In the genomic region with DNA sequence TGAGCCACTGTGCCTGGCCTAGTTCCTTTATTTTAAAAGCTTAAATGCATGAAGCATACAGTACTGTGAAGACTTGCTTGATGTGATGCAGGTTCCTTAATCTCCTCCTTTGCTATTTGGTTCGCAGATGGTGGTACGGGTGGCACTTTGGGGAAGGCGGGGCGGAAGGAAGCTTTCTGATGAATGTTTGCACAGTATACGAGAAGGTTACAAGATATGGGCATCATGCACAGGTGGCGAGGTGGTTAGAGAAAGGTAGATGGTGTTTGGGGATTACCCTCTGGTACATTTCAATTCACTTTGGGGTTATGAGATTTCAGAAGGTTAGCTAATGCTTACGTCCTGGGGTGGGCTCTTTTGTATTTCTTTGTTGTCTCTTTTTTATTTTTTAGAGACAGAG, we compare ENCODE assay signal across 15 cellular contexts. TPM values are rescaled to one million over a fixed set of nuclear protein-coding genes. Genes with fewer than 3 reads are reported as not detected.
DNase-seq lines count a peak whose midpoint lies in the region; ATAC-seq and TF ChIP-seq lines count a peak whose summit lies in the region.
"Had no signal": no experiment of that assay in that cellular context is flagged by ENCODE, and none has a peak within 500 bp of the region (broad histone marks: within the 10 kb centered on the region; RNA-seq: fewer than 3 reads in every experiment).

No MANE protein-coding gene starts in this region.

- H3K4me1 ChIP-seq in heart right ventricle, result peaks cover 0 to 27% (median 0%) of the 10 kb centered on the region in 9 donors

- no peaks in the 10 kb centered on the region for H3K9me3 ChIP-seq in heart right ventricle

- ATAC-seq in HG03039 (IDR thresholded peaks at IDR 0.05; ENCODE audit: unreplicated experiment), result no peak
- ATAC-seq in GM18517 (IDR thresholded peaks at IDR 0.05; ENCODE audit: unreplicated experiment), result no peak
- ATAC-seq in esophagus mucosa, result no peak
- ATAC-seq in heart right ventricle, result no peak
- ATAC-seq: K562, SK-N-SH treated with all-trans-retinoic acid at 6 μM for 48 hours had no signal

- peak; percentile 53 to 83 (median 74) for DNase-seq in stimulated activated naive CD4-positive, alpha-beta T cell (lab: John Stamatoyannopoulos, UW)
- no peak for DNase-seq in stimulated activated naive CD4-positive, alpha-beta T cell treated with Interleukin-2 at 50 U/mL for 16 hours (lab: John Stamatoyannopoulos, UW)
- DNase-seq in T-helper 22 cell (ENCODE audit: low read depth), result peak; percentile 69
- peak; percentile 85 for DNase-seq in central memory CD4-positive, alpha-beta T cell
- DNase-seq in heart right ventricle, result no peak
- DNase-seq: cerebellar nuclear complex, DMS153, NCI-H1436, substantia nigra had no signal

- intact Hi-C loops in heart right ventricle (cut with DNase I), result no loop called here

- H3K4me3 ChIP-seq in heart right ventricle, result no peak overlapping the region
- H3K4me3 ChIP-seq: K562, skin epidermis had no signal

- WGBS in heart right ventricle, 2 donors, result 93 to 95% methylated on average over 7 of the region's 7 CpGs

- peaks cover 0 to 7% (median 0%) of the 10 kb centered on the region in 9 donors for H3K36me3 ChIP-seq in heart right ventricle

- H3K27ac ChIP-seq in heart right ventricle, result no peak overlapping the region

- H3K27me3 ChIP-seq in heart right ventricle, result no peaks in the 10 kb centered on the region

- no peak for TF ChIP-seq CTCF in heart right ventricle (IDR thresholded peaks at IDR 0.05)

RNA-seq across cellular contexts. Expression of a gene that starts 17.2 kb away (rescaled TPM):
- total RNA-seq in esophagus mucosa (1.2 TPM), heart right ventricle (1 to 10 TPM in 1 of 10 donors, under 1 TPM in 7, not detected in 2; 0.11 to 7.2 (median 0.44) TPM)
- under 1 TPM; 0.15 to 0.20 TPM for polyA plus RNA-seq in heart right ventricle

Comparison
In these comparisons a context has a peak if more than half of its experiments do, and no peak if none do; other contexts are left out.
1. DNase-seq: peak in stimulated activated naive CD4-positive, alpha-beta T cell (6 of 6), T-helper 22 cell (single experiment) and central memory CD4-positive, alpha-beta T cell (single experiment); none in stimulated activated naive CD4-positive, alpha-beta T cell treated with Interleukin-2 at 50 U/mL for 16 hours (single experiment) and heart right ventricle (0 of 2).